In genomic region chr4:84666444-84666843, GRCh38 we compare ENCODE assay signal across 28 cellular contexts.
"Had no signal": no experiment of that assay in that cellular context is flagged by ENCODE, and none has a peak within 500 bp of the region (broad histone marks: within the 10 kb centered on the region; RNA-seq: fewer than 3 reads in every experiment).

No MANE protein-coding gene starts in this region.

- H3K4me2 ChIP-seq: neural progenitor cell had no signal

- H3K36me3 ChIP-seq: neural progenitor cell, ovary, uterus had no signal

- H3K4me3 Mint-ChIP-seq: natural killer cell; nephron; neural progenitor cell; stimulated activated effector memory CD8-positive, alpha-beta T cell treated with anti-CD3 and anti-CD28 coated beads, Interleukin-12 subunit alpha, Interleukin-12 subunit beta, amount 100 ng/mL, for 72 hours; stimulated activated naive B cell treated with anti-CD40 and anti-IgM and Interleukin-4, amounts not matched to agents 10 μg/mL and 1 μg/mL and 100 μg/mL, for 72 hours; stimulated activated naive CD8-positive, alpha-beta T cell treated with anti-CD3 and anti-CD28 coated beads, Interleukin-15, Interleukin-2, amounts not matched to agents 100 ng/mL and 50 ng/mL, for 24 hours had no signal

- H3K27me3 Mint-ChIP-seq: progenitor cell of endocrine pancreas; stimulated activated naive B cell treated with anti-CD40 and anti-IgM and Interleukin-4, amounts not matched to agents 10 μg/mL and 1 μg/mL and 100 μg/mL, for 72 hours; stimulated activated naive CD8-positive, alpha-beta T cell treated with anti-CD3 and anti-CD28 coated beads, Interleukin-15, Interleukin-2, amounts not matched to agents 100 ng/mL and 50 ng/mL, for 24 hours had no signal

- H3K4me1 ChIP-seq: neural progenitor cell, parathyroid adenoma, psoas muscle, sigmoid colon, stomach, thyroid gland, tibial nerve, upper lobe of left lung, uterus had no signal

- H3K36me3 Mint-ChIP-seq: natural killer cell; stimulated activated effector memory CD8-positive, alpha-beta T cell treated with anti-CD3 and anti-CD28 coated beads, Interleukin-12 subunit alpha, Interleukin-12 subunit beta, amount 100 ng/mL, for 72 hours; stimulated activated naive B cell treated with anti-CD40 and anti-IgM and Interleukin-4, amounts not matched to agents 10 μg/mL and 1 μg/mL and 100 μg/mL, for 72 hours had no signal

- ATAC-seq: natural killer cell; psoas muscle; right cardiac atrium; right lobe of liver; stimulated activated effector memory CD8-positive, alpha-beta T cell treated with anti-CD3 and anti-CD28 coated beads, Interleukin-12 subunit alpha, Interleukin-12 subunit beta, amount 100 ng/mL, for 72 hours; stimulated activated naive B cell treated with anti-CD40 and anti-IgM and Interleukin-4, amounts not matched to agents 10 μg/mL and 1 μg/mL and 100 μg/mL, for 72 hours had no signal

- FAIRE-seq: small intestine had no signal

- H3K9me3 Mint-ChIP-seq: stimulated activated effector memory CD8-positive, alpha-beta T cell treated with anti-CD3 and anti-CD28 coated beads, Interleukin-12 subunit alpha, Interleukin-12 subunit beta, amount 100 ng/mL, for 72 hours; stimulated activated naive CD8-positive, alpha-beta T cell treated with anti-CD3 and anti-CD28 coated beads, Interleukin-15, Interleukin-2, amounts not matched to agents 100 ng/mL and 50 ng/mL, for 24 hours had no signal

- H3K9ac ChIP-seq: neural progenitor cell, parathyroid adenoma had no signal

- DNase-seq: natural killer cell; occipital lobe; ovary; posterior cingulate gyrus; psoas muscle; right cardiac atrium; right lobe of liver; sigmoid colon; small intestine; stimulated activated CD4-positive, alpha-beta T cell treated with anti-CD3 and anti-CD28 coated beads, Interleukin-15, amount 100 ng/mL, for 24 hours; stimulated activated CD4-positive, alpha-beta T cell treated with anti-CD3 and anti-CD28 coated beads, Interleukin-2, amount 100 ng/mL, for 24 hours; stimulated activated CD4-positive, alpha-beta T cell treated with anti-CD3 and anti-CD28 coated beads, Interleukin-2, amount 100 ng/mL, for 48 hours; stimulated activated CD4-positive, alpha-beta T cell treated with anti-CD3 and anti-CD28 coated beads, Interleukin-4, amount 100 ng/mL, for 24 hours; stimulated activated naive B cell treated with anti-CD40 and anti-IgM and Interleukin-4, amounts not matched to agents 10 μg/mL and 1 μg/mL and 100 μg/mL, for 72 hours; stimulated activated naive CD4-positive, alpha-beta T cell treated with Interleukin-2 at 50 U/mL for 16 hours; stomach; thyroid gland; trophoblast cell; upper lobe of left lung; uterus had no signal

- H3K27me3 ChIP-seq: neural progenitor cell, ovary, right lobe of liver, sigmoid colon, stomach, thyroid gland, tibial nerve, upper lobe of left lung, uterus had no signal

- H3K27ac Mint-ChIP-seq: natural killer cell; nephron; neural progenitor cell; progenitor cell of endocrine pancreas; stimulated activated effector memory CD8-positive, alpha-beta T cell treated with anti-CD3 and anti-CD28 coated beads, Interleukin-12 subunit alpha, Interleukin-12 subunit beta, amount 100 ng/mL, for 72 hours; stimulated activated naive B cell treated with anti-CD40 and anti-IgM and Interleukin-4, amounts not matched to agents 10 μg/mL and 1 μg/mL and 100 μg/mL, for 72 hours; stimulated activated naive CD8-positive, alpha-beta T cell treated with anti-CD3 and anti-CD28 coated beads, Interleukin-15, Interleukin-2, amounts not matched to agents 100 ng/mL and 50 ng/mL, for 24 hours had no signal

- H3K27ac ChIP-seq: neural progenitor cell, ovary, parathyroid adenoma, psoas muscle, right lobe of liver, sigmoid colon, stomach, thoracic aorta, thyroid gland, tibial nerve, upper lobe of left lung, uterus had no signal

- H3K9me3 ChIP-seq: ovary, psoas muscle, right lobe of liver, sigmoid colon, stomach, thoracic aorta, thyroid gland, upper lobe of left lung, uterus had no signal

- H2AFZ ChIP-seq: neural progenitor cell, parathyroid adenoma had no signal

- H3K4me3 ChIP-seq: neural progenitor cell, ovary, psoas muscle, right lobe of liver, sigmoid colon, stomach, thoracic aorta, thyroid gland, tibial nerve, upper lobe of left lung, uterus had no signal

- H3K4me1 Mint-ChIP-seq: natural killer cell; nephron; neural progenitor cell; stimulated activated effector memory CD8-positive, alpha-beta T cell treated with anti-CD3 and anti-CD28 coated beads, Interleukin-12 subunit alpha, Interleukin-12 subunit beta, amount 100 ng/mL, for 72 hours; stimulated activated naive B cell treated with anti-CD40 and anti-IgM and Interleukin-4, amounts not matched to agents 10 μg/mL and 1 μg/mL and 100 μg/mL, for 72 hours had no signal
